ENCODE assay signal across 34 cellular contexts in genomic region chr10:49575489-49576072, GRCh38. TPM values are rescaled to one million over a fixed set of nuclear protein-coding genes. Genes with fewer than 3 reads are reported as not detected.
"Had no signal": no experiment of that assay in that cellular context is flagged by ENCODE, and none has a peak within 500 bp of the region (broad histone marks: within the 10 kb centered on the region; RNA-seq: fewer than 3 reads in every experiment).

No MANE protein-coding gene starts in this region.

- H3K9me3 ChIP-seq: esophagus squamous epithelium, gastroesophageal sphincter, heart right ventricle had no signal

- H3K27ac Mint-ChIP-seq: activated CD8-positive, alpha-beta T cell treated with anti-CD3 and anti-CD28 coated beads for 36 hours; activated naive CD8-positive, alpha-beta T cell treated with anti-CD3 and anti-CD28 coated beads for 36 hours; activated T-helper 17 cell treated with anti-CD3 and anti-CD28 coated beads, Interleukin-2, amount 50 U/mL, for 72 hours; effector memory CD8-positive, alpha-beta T cell had no signal

- H3K36me3 Mint-ChIP-seq: activated naive CD8-positive, alpha-beta T cell treated with anti-CD3 and anti-CD28 coated beads for 36 hours had no signal

- H3K27ac ChIP-seq: brain microvascular endothelial cell, esophagus squamous epithelium, gastroesophageal sphincter, heart right ventricle had no signal

- H3K4me1 ChIP-seq: gastroesophageal sphincter, heart right ventricle had no signal

- H3K9me3 Mint-ChIP-seq: activated CD8-positive, alpha-beta T cell treated with anti-CD3 and anti-CD28 coated beads for 36 hours; activated naive CD8-positive, alpha-beta T cell treated with anti-CD3 and anti-CD28 coated beads for 36 hours; activated T-cell treated with anti-CD3 and anti-CD28 coated beads, Interleukin-2, amount 50 U/mL, for 4 hours; activated T-helper 17 cell treated with anti-CD3 and anti-CD28 coated beads, Interleukin-2, amount 50 U/mL, for 72 hours; effector memory CD8-positive, alpha-beta T cell had no signal

- ATAC-seq: activated CD8-positive, alpha-beta T cell treated with anti-CD3 and anti-CD28 coated beads for 36 hours; activated T-cell treated with anti-CD3 and anti-CD28 coated beads, Interleukin-2, amount 50 U/mL, for 4 hours; activated T-helper 17 cell treated with anti-CD3 and anti-CD28 coated beads, Interleukin-2, amount 50 U/mL, for 72 hours; effector memory CD8-positive, alpha-beta T cell; gastroesophageal sphincter; heart right ventricle had no signal

- H3K4me1 Mint-ChIP-seq: activated T-helper 17 cell treated with anti-CD3 and anti-CD28 coated beads, Interleukin-2, amount 50 U/mL, for 72 hours had no signal

- DNase-seq: activated CD4-positive, alpha-beta T cell treated with anti-CD3 and anti-CD28 coated beads for 48 hours; activated CD4-positive, alpha-beta T cell treated with anti-CD3 and anti-CD28 coated beads, Interleukin-2, amount 50 U/mL, for 1 hour; activated CD4-positive, alpha-beta T cell treated with anti-CD3 and anti-CD28 coated beads, Interleukin-2, amount 50 U/mL, for 48 hours; activated CD8-positive, alpha-beta memory T cell treated with anti-CD3 and anti-CD28 coated beads for 24 hours; activated CD8-positive, alpha-beta T cell treated with anti-CD3 and anti-CD28 coated beads for 36 hours; activated effector memory CD4-positive, alpha-beta T cell treated with Interleukin-2 at 50 U/mL for 16 hours; activated gamma-delta T cell treated with Interleukin-2 at 50 U/mL for 16 hours; activated naive CD4-positive, alpha-beta T cell treated with anti-CD3 and anti-CD28 coated beads, Interleukin-2, amount 50 U/mL, for 16 hours; activated naive CD4-positive, alpha-beta T cell treated with Interleukin-2 at 50 U/mL for 16 hours; activated naive CD8-positive, alpha-beta T cell treated with anti-CD3 and anti-CD28 coated beads for 36 hours; activated T-cell treated with anti-CD3 and anti-CD28 coated beads, Interleukin-2, amount 50 U/mL, for 4 hours; amniotic stem cell; anterior cingulate cortex; brain microvascular endothelial cell; caudate nucleus; cortex of kidney; dermis blood vessel endothelial cell; effector CD4-positive, alpha-beta T cell; effector memory CD8-positive, alpha-beta T cell; erythroblast; esophagus squamous epithelium; foreskin melanocyte; heart right ventricle; T-helper 2 cell had no signal

- H3K4me3 Mint-ChIP-seq: activated CD8-positive, alpha-beta T cell treated with anti-CD3 and anti-CD28 coated beads for 36 hours; activated naive CD8-positive, alpha-beta T cell treated with anti-CD3 and anti-CD28 coated beads for 36 hours; activated T-cell treated with anti-CD3 and anti-CD28 coated beads, Interleukin-2, amount 50 U/mL, for 4 hours; activated T-helper 17 cell treated with anti-CD3 and anti-CD28 coated beads, Interleukin-2, amount 50 U/mL, for 72 hours; effector memory CD8-positive, alpha-beta T cell had no signal

- FAIRE-seq: astrocyte, colon had no signal

- H3K36me3 ChIP-seq: brain microvascular endothelial cell, esophagus squamous epithelium, gastroesophageal sphincter, heart right ventricle had no signal

- H3K4me3 ChIP-seq: esophagus squamous epithelium, gastroesophageal sphincter, heart right ventricle had no signal

- H3K27me3 ChIP-seq: brain microvascular endothelial cell, gastroesophageal sphincter had no signal

RNA-seq across cellular contexts. Expression of gene SLC18A3, which starts 34.5 kb away (rescaled TPM):
- total RNA-seq: activated CD8-positive, alpha-beta T cell treated with anti-CD3 and anti-CD28 coated beads for 36 hours; activated naive CD8-positive, alpha-beta T cell treated with anti-CD3 and anti-CD28 coated beads for 36 hours; activated T-cell treated with anti-CD3 and anti-CD28 coated beads, Interleukin-2, amount 50 U/mL, for 4 hours; activated T-helper 17 cell treated with anti-CD3 and anti-CD28 coated beads, Interleukin-2, amount 50 U/mL, for 72 hours; chondrocyte; dermis blood vessel endothelial cell; esophagus squamous epithelium; fibroblast of lung; glomerular endothelial cell; heart right ventricle; T-helper 1 cell treated with Interleukin-12 subunit alpha and Interleukin-12 subunit beta and Interleukin-4 antibody, amounts not matched to agents 30 ng/mL and 1 ng/mL, for 36 hours had no signal
- polyA plus RNA-seq: fibroblast of lung, heart right ventricle had no signal

RNA-seq across cellular contexts. Expression of gene CHAT, which starts 38.3 kb away (rescaled TPM):
- total RNA-seq: activated CD8-positive, alpha-beta T cell treated with anti-CD3 and anti-CD28 coated beads for 36 hours; activated naive CD8-positive, alpha-beta T cell treated with anti-CD3 and anti-CD28 coated beads for 36 hours; activated T-cell treated with anti-CD3 and anti-CD28 coated beads, Interleukin-2, amount 50 U/mL, for 4 hours; activated T-helper 17 cell treated with anti-CD3 and anti-CD28 coated beads, Interleukin-2, amount 50 U/mL, for 72 hours; chondrocyte; dermis blood vessel endothelial cell; esophagus squamous epithelium; fibroblast of lung; fibroblast of villous mesenchyme; glomerular endothelial cell; heart right ventricle; T-helper 1 cell treated with Interleukin-12 subunit alpha and Interleukin-12 subunit beta and Interleukin-4 antibody, amounts not matched to agents 30 ng/mL and 1 ng/mL, for 36 hours had no signal
- polyA plus RNA-seq: adipose tissue, fibroblast of lung, heart right ventricle had no signal
